15 cellular contexts compared by ENCODE assay signal in the genomic region with DNA sequence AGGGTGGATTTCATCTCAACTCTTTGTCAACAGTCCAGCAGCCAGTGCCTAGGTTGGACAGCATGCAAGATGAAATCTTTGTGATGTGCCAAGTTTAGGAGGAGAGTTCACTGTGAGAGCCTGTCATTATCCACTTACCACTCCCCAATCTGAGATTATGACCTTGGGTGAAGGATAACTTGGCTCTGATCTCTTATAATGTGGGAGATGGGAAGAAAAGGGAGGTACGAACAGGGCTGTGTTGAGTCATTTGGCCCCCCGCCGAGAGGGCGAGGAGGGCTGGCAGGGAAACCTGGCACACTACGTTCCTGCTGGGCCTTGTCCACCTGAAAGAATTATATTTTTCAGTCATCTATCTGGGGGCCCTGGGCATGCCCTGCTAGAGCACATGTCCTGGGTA. TPM values are rescaled to one million over a fixed set of nuclear protein-coding genes. Genes with fewer than 3 reads are reported as not detected.
DNase-seq lines count a peak whose midpoint lies in the region; ATAC-seq and TF ChIP-seq lines count a peak whose summit lies in the region.
"Had no signal": no experiment of that assay in that cellular context is flagged by ENCODE, and none has a peak within 500 bp of the region (broad histone marks: within the 10 kb centered on the region; RNA-seq: fewer than 3 reads in every experiment).

No MANE protein-coding gene starts in this region.

- peaks cover 0 to 8% (median 0%) of the 10 kb centered on the region in 4 donors for H3K36me3 ChIP-seq in stomach
- no peaks in the 10 kb centered on the region for H3K36me3 ChIP-seq in effector memory CD4-positive, alpha-beta T cell (ENCODE audit: control insufficient read depth, insufficient read depth, low read length)

- peak overlapping the region in 3 of 5 donors; percentile 14 to 82 (median 36) for H3K27ac ChIP-seq in stomach
- no peak overlapping the region for H3K27ac ChIP-seq in effector memory CD4-positive, alpha-beta T cell (ENCODE audit: insufficient read depth, low read length, poor library complexity, severe bottlenecking)

- no peaks in the 10 kb centered on the region for H3K9me3 ChIP-seq in stomach
- H3K9me3 ChIP-seq in effector memory CD4-positive, alpha-beta T cell (ENCODE audit: control insufficient read depth, low read length) = no peaks in the 10 kb centered on the region

- H3K4me1 ChIP-seq in stomach = peaks cover 0 to 63% (median 37%) of the 10 kb centered on the region in 4 donors
- no peaks in the 10 kb centered on the region for H3K4me1 ChIP-seq in effector memory CD4-positive, alpha-beta T cell (ENCODE audit: control insufficient read depth, insufficient read depth, low read length, poor library complexity, severe bottlenecking)

- H3K4me1 Mint-ChIP-seq in activated CD8-positive, alpha-beta T cell treated with anti-CD3 and anti-CD28 coated beads, Interleukin-2, amount 10 ng/mL, durations not matched to agents 7 days and 5 days (ENCODE audit: low read depth) = no peaks in the 10 kb centered on the region
- H3K4me1 Mint-ChIP-seq: activated CD4-positive, alpha-beta T cell treated with anti-CD3 and anti-CD28 coated beads, Interleukin-2, amount 10 ng/mL, durations not matched to agents 7 days and 5 days; T-helper 17 cell had no signal

- DNase-seq in M059J (ENCODE audit: low read depth) = peak; percentile 93
- DNase-seq in astrocyte of the spinal cord (ENCODE audit: low read depth, low spot score) = peak; percentile 61
- DNase-seq in left ventricle myocardium superior = peak; percentile 85
- no peak for DNase-seq in stomach
- DNase-seq in GM19240 (ENCODE audit: insufficient read length, low spot score) = no peak
- no peak for DNase-seq in NCI-H345 treated with DMSO at 0.1 percent for 48 hours (lab: John Stamatoyannopoulos, UW; ENCODE audit: unreplicated experiment)
- no peak for DNase-seq in activated CD8-positive, alpha-beta T cell treated with anti-CD3 and anti-CD28 coated beads, Interleukin-2, amount 10 ng/mL, durations not matched to agents 7 days and 5 days
- DNase-seq in effector memory CD4-positive, alpha-beta T cell = no peak
- DNase-seq: activated CD4-positive, alpha-beta T cell treated with anti-CD3 and anti-CD28 coated beads, Interleukin-2, amount 10 ng/mL, durations not matched to agents 7 days and 5 days; CD4-positive, alpha-beta T cell; stimulated activated CD4-positive, alpha-beta T cell treated with anti-CD3 and anti-CD28 coated beads, Interleukin-4, amount 100 ng/mL, for 24 hours; T-helper 17 cell had no signal

- POLR2A ChIA-PET in activated CD8-positive, alpha-beta T cell treated with anti-CD3 and anti-CD28 coated beads, Interleukin-2, amount 10 ng/mL, durations not matched to agents 7 days and 5 days (lab: Charles Lee) = no interaction called here

- TF ChIP-seq CTCF in astrocyte of the spinal cord (IDR thresholded peaks at IDR 0.05; ENCODE audit: low read depth, low read length) = no peak
- no peak for TF ChIP-seq CTCF in stomach (IDR thresholded peaks at IDR 0.05)

- TF ChIP-seq POLR2A in stomach (IDR thresholded peaks at IDR 0.05) = no peak

- CTCF ChIA-PET in activated CD8-positive, alpha-beta T cell treated with anti-CD3 and anti-CD28 coated beads, Interleukin-2, amount 10 ng/mL, durations not matched to agents 7 days and 5 days (lab: Charles Lee) = no interaction called here

- H3K4me3 ChIP-seq in astrocyte of the spinal cord (ENCODE audit: low read depth, low read length) = no peak overlapping the region
- no peak overlapping the region for H3K4me3 ChIP-seq in stomach
- H3K4me3 ChIP-seq in effector memory CD4-positive, alpha-beta T cell (ENCODE audit: insufficient read depth, low read depth, low read length, poor library complexity, severe bottlenecking) = no peak overlapping the region

- WGBS in stomach, 5 donors = 62 to 85% (median 78%) methylated on average over 5 of the region's 5 CpGs

- no peaks in the 10 kb centered on the region for H3K27me3 ChIP-seq in stomach
- no peaks in the 10 kb centered on the region for H3K27me3 ChIP-seq in effector memory CD4-positive, alpha-beta T cell (replicated peaks; ENCODE audit: control insufficient read depth, insufficient read depth, low read length, poor library complexity, severe bottlenecking)

- TF ChIP-seq EP300 in stomach (IDR thresholded peaks at IDR 0.05) = peak; percentile 37

- no peak overlapping the region for H3K27ac Mint-ChIP-seq in activated CD8-positive, alpha-beta T cell treated with anti-CD3 and anti-CD28 coated beads, Interleukin-2, amount 10 ng/mL, durations not matched to agents 7 days and 5 days
- H3K27ac Mint-ChIP-seq: activated CD4-positive, alpha-beta T cell treated with anti-CD3 and anti-CD28 coated beads, Interleukin-2, amount 10 ng/mL, durations not matched to agents 7 days and 5 days; activated naive CD4-positive, alpha-beta T cell treated with anti-CD3 and anti-CD28 coated beads, Interleukin-2, amount 50 U/mL, for 72 hours; CD4-positive, alpha-beta T cell; progenitor cell of endocrine pancreas; stimulated activated naive CD8-positive, alpha-beta T cell treated with anti-CD3 and anti-CD28 coated beads, Interleukin-15, Interleukin-2, amounts not matched to agents 100 ng/mL and 50 ng/mL, for 24 hours; T-helper 17 cell had no signal

- no peak overlapping the region for H3K4me3 Mint-ChIP-seq in activated CD8-positive, alpha-beta T cell treated with anti-CD3 and anti-CD28 coated beads, Interleukin-2, amount 10 ng/mL, durations not matched to agents 7 days and 5 days
- H3K4me3 Mint-ChIP-seq: activated CD4-positive, alpha-beta T cell treated with anti-CD3 and anti-CD28 coated beads, Interleukin-2, amount 10 ng/mL, durations not matched to agents 7 days and 5 days; CD4-positive, alpha-beta T cell; stimulated activated naive CD8-positive, alpha-beta T cell treated with anti-CD3 and anti-CD28 coated beads, Interleukin-15, Interleukin-2, amounts not matched to agents 100 ng/mL and 50 ng/mL, for 24 hours; T-helper 17 cell had no signal

- H3K9me3 Mint-ChIP-seq in activated CD8-positive, alpha-beta T cell treated with anti-CD3 and anti-CD28 coated beads, Interleukin-2, amount 10 ng/mL, durations not matched to agents 7 days and 5 days (ENCODE audit: insufficient read depth) = no peaks in the 10 kb centered on the region
- H3K9me3 Mint-ChIP-seq: activated CD4-positive, alpha-beta T cell treated with anti-CD3 and anti-CD28 coated beads, Interleukin-2, amount 10 ng/mL, durations not matched to agents 7 days and 5 days; activated naive CD4-positive, alpha-beta T cell treated with anti-CD3 and anti-CD28 coated beads, Interleukin-2, amount 50 U/mL, for 72 hours; CD4-positive, alpha-beta T cell; stimulated activated naive CD8-positive, alpha-beta T cell treated with anti-CD3 and anti-CD28 coated beads, Interleukin-15, Interleukin-2, amounts not matched to agents 100 ng/mL and 50 ng/mL, for 24 hours had no signal

- H3K36me3 Mint-ChIP-seq in activated CD8-positive, alpha-beta T cell treated with anti-CD3 and anti-CD28 coated beads, Interleukin-2, amount 10 ng/mL, durations not matched to agents 7 days and 5 days (ENCODE audit: low read depth) = no peaks in the 10 kb centered on the region
- H3K36me3 Mint-ChIP-seq: activated naive CD4-positive, alpha-beta T cell treated with anti-CD3 and anti-CD28 coated beads, Interleukin-2, amount 50 U/mL, for 72 hours had no signal

- peaks cover 52% of the 10 kb centered on the region for H3K27me3 Mint-ChIP-seq in activated CD8-positive, alpha-beta T cell treated with anti-CD3 and anti-CD28 coated beads, Interleukin-2, amount 10 ng/mL, durations not matched to agents 7 days and 5 days (ENCODE audit: low read depth)
- H3K27me3 Mint-ChIP-seq: CD4-positive, alpha-beta T cell; progenitor cell of endocrine pancreas had no signal

- peak; percentile 81 for ATAC-seq in left ventricle myocardium superior
- no peak for ATAC-seq in activated CD8-positive, alpha-beta T cell treated with anti-CD3 and anti-CD28 coated beads, Interleukin-2, amount 10 ng/mL, durations not matched to agents 7 days and 5 days
- ATAC-seq: activated naive CD4-positive, alpha-beta T cell treated with anti-CD3 and anti-CD28 coated beads, Interleukin-2, amount 50 U/mL, for 72 hours; T-helper 17 cell had no signal

- intact Hi-C loops in left ventricle myocardium superior (cut with micrococcal nuclease) (no loop called here), stomach (cut with DNase I; ENCODE audit: low total_unique reads) (no loop called here)

- in situ Hi-C loops in astrocyte of the spinal cord (cut with HindIII; ENCODE audit: low sequenced_read_pairs) = no loop called here

RNA-seq across cellular contexts. Expression of gene LAMA4, which starts 35.8 kb away (rescaled TPM):
- total RNA-seq in M059J (2014; rRNA removed; shearing (Covaris generic)) = 85.6 and 156 TPM in 2 replicates
- total RNA-seq in left ventricle myocardium superior = 50.6 TPM
- total RNA-seq in stomach = 100 to 1,000 TPM in 2 of 5 donors, 10 to 100 TPM in 3; 39.1 to 324 (median 56.1) TPM
- 10 to 100 TPM in 2 of 3 donors, 1 to 10 TPM in 1; 9.7 to 18.5 (median 14.0) TPM for polyA plus RNA-seq in stomach
- not detected for total RNA-seq in activated CD8-positive, alpha-beta T cell treated with anti-CD3 and anti-CD28 coated beads, Interleukin-2, amount 10 ng/mL, durations not matched to agents 7 days and 5 days
- total RNA-seq: activated CD4-positive, alpha-beta T cell treated with anti-CD3 and anti-CD28 coated beads, Interleukin-2, amount 10 ng/mL, durations not matched to agents 7 days and 5 days; activated naive CD4-positive, alpha-beta T cell treated with anti-CD3 and anti-CD28 coated beads, Interleukin-2, amount 50 U/mL, for 72 hours; CD4-positive, alpha-beta T cell; T-helper 17 cell had no signal

Comparison
In these comparisons a context has a peak if more than half of its experiments do, and no peak if none do; other contexts are left out.
1. DNase-seq: peak in M059J (single experiment), astrocyte of the spinal cord (single experiment) and left ventricle myocardium superior (single experiment); none in stomach (single experiment), GM19240 (single experiment), NCI-H345 treated with DMSO at 0.1 percent for 48 hours (single experiment), activated CD8-positive, alpha-beta T cell treated with anti-CD3 and anti-CD28 coated beads, Interleukin-2, amount 10 ng/mL, durations not matched to agents 7 days and 5 days (single experiment) and effector memory CD4-positive, alpha-beta T cell (0 of 3).
2. RNA of gene LAMA4, which starts 35.8 kb away (total RNA-seq): 85.6 to 156 TPM in M059J, 39.1 to 324 TPM in stomach and 50.6 TPM in left ventricle myocardium superior (single experiment); not detected in activated CD8-positive, alpha-beta T cell treated with anti-CD3 and anti-CD28 coated beads, Interleukin-2, amount 10 ng/mL, durations not matched to agents 7 days and 5 days; every median in the first group is over 10 times any median in the second.